In genomic region chr3:184314363-184314699, GRCh38 we compare ENCODE assay signal across 8 cellular contexts. TPM values are rescaled to one million over a fixed set of nuclear protein-coding genes. Genes with fewer than 3 reads are reported as not detected.
DNase-seq lines count a peak whose midpoint lies in the region; TF ChIP-seq lines count a peak whose summit lies in the region.

Gene EIF4G1 (plus strand): TSS chr3:184314606. CDS start chr3:184315797, 1,191 bp downstream.

- no peaks in the 10 kb centered on the region for H3K27me3 Mint-ChIP-seq in neural crest cell (ENCODE audit: low read depth)

- peak within 1 kb of the TSS; percentile 77 for H3K4me2 ChIP-seq in MM.1S (ENCODE audit: low read depth, low read length)

- H3K4me1 ChIP-seq in HAP-1: peaks cover 13% of the 10 kb centered on the region
- H3K4me1 ChIP-seq in MM.1S (ENCODE audit: low read length): peaks cover 9% of the 10 kb centered on the region; the same call in 1 of the 2 replicates
- peaks cover 28% of the 10 kb centered on the region for H3K4me1 ChIP-seq in stomach smooth muscle (ENCODE audit: control insufficient read depth, insufficient read depth, low read length)

- H3K36me3 ChIP-seq in HAP-1 (replicated peaks) (peaks cover 40% of the 10 kb centered on the region), MM.1S (replicated peaks; ENCODE audit: insufficient read depth, low read length) (peaks cover 6% of the 10 kb centered on the region; the same call in 1 of the 2 replicates), stomach smooth muscle (ENCODE audit: control insufficient read depth in 2 of 2, insufficient read depth in 2 of 2, low read length in 2 of 2) (peaks cover 3 to 13% of the 10 kb centered on the region in 2 donors)

- H3K9me3 ChIP-seq in HAP-1: no peaks in the 10 kb centered on the region
- H3K9me3 ChIP-seq in MM.1S (replicated peaks; ENCODE audit: insufficient read depth, low read length): no peaks in the 10 kb centered on the region
- H3K9me3 ChIP-seq in stomach smooth muscle (ENCODE audit: control insufficient read depth in 2 of 2, low read length in 2 of 2): no peaks in the 10 kb centered on the region

- DNase-seq in ELR (ENCODE audit: low read depth) (peak; percentile 92), HAP-1 (ENCODE audit: low spot score in 2 of 2) (peak; percentile 96 to 97), MM.1S (peak; percentile 97), SIG-M5 (lab: John Stamatoyannopoulos, UW) (peak; percentile 50), activated gamma-delta T cell (lab: John Stamatoyannopoulos, UW) (peak; percentile 91), fibroblast of villous mesenchyme (ENCODE audit: low read depth) (peak; percentile 95), neural crest cell (ENCODE audit: low read depth, low spot score) (peak; percentile 86)

- H3K27me3 ChIP-seq in HAP-1 (ENCODE audit: low read depth): no peaks in the 10 kb centered on the region
- no peaks in the 10 kb centered on the region for H3K27me3 ChIP-seq in MM.1S (replicated peaks; ENCODE audit: insufficient read depth, low read length)
- no peaks in the 10 kb centered on the region for H3K27me3 ChIP-seq in stomach smooth muscle (ENCODE audit: control insufficient read depth in 1 of 2, insufficient read depth in 2 of 2, low read length in 2 of 2)

- peak within 1 kb of the TSS; percentile 67 for H3K27ac Mint-ChIP-seq in neural crest cell (ENCODE audit: unreplicated experiment)

- H3K9me2 ChIP-seq in MM.1S (replicated peaks; ENCODE audit: insufficient read depth, low read length): no peaks in the 10 kb centered on the region

- peaks cover 17% of the 10 kb centered on the region for H3K36me3 Mint-ChIP-seq in neural crest cell (ENCODE audit: low read depth)

- TF ChIP-seq CTCF in MM.1S (IDR thresholded peaks at IDR 0.05; ENCODE audit: low read length) (no peak), fibroblast of villous mesenchyme (IDR thresholded peaks at IDR 0.05; ENCODE audit: insufficient read depth, low read depth, low read length) (no peak), neural crest cell (conservative IDR thresholded peaks at IDR 0.05) (no peak)

- H3F3A ChIP-seq in MM.1S (ENCODE audit: insufficient read depth, low read length): peaks cover 13% of the 10 kb centered on the region

- H3K4me1 Mint-ChIP-seq in neural crest cell: peaks cover 32% of the 10 kb centered on the region

- H3K9me3 Mint-ChIP-seq in neural crest cell: no peaks in the 10 kb centered on the region

- peaks cover 47% of the 10 kb centered on the region for H3K79me2 ChIP-seq in MM.1S (ENCODE audit: low read length)

- H3K4me3 ChIP-seq in HAP-1 (peak within 1 kb of the TSS; percentile 90), MM.1S (ENCODE audit: low read length) (peak within 1 kb of the TSS; percentile 95), fibroblast of villous mesenchyme (ENCODE audit: low read depth, low read length) (peak within 1 kb of the TSS; percentile 95), stomach smooth muscle (ENCODE audit: low read length in 2 of 2) (peak within 1 kb of the TSS; percentile 92)

- peak within 1 kb of the TSS; percentile 20 for H2AFZ ChIP-seq in MM.1S (ENCODE audit: low read length)

- H4K20me1 ChIP-seq in MM.1S (ENCODE audit: insufficient read depth, low read length): peaks cover 35% of the 10 kb centered on the region

- H3K4me3 Mint-ChIP-seq in neural crest cell: peak within 1 kb of the TSS; percentile 92

- in situ Hi-C loops in HAP-1 (cut with MboI; ENCODE audit: low sequenced_read_pairs): no loop called here

- peak within 1 kb of the TSS; percentile 96 for H3K9ac ChIP-seq in MM.1S (ENCODE audit: low read length)
- H3K9ac ChIP-seq in stomach smooth muscle (ENCODE audit: low read length in 2 of 2): peak within 1 kb of the TSS; percentile 98 to 99

- peak within 1 kb of the TSS; percentile 60; the same call in 1 of the 2 replicates for H3K27ac ChIP-seq in MM.1S (ENCODE audit: low read length)
- H3K27ac ChIP-seq in stomach smooth muscle (ENCODE audit: low read length): peak within 1 kb of the TSS; percentile 98

RNA-seq across cellular contexts. Expression of gene EIF4G1, which starts in this region (rescaled TPM):
- total RNA-seq in fibroblast of villous mesenchyme (252 and 288 TPM in 2 replicates), neural crest cell (520 and 529 TPM in 2 replicates)

Comparison
In these comparisons a context has a peak if more than half of its experiments do, and no peak if none do; other contexts are left out.
1. Peak in every context shown above with its lines: DNase-seq, H3K4me3 ChIP-seq and H3K27ac ChIP-seq.